In the genomic region with DNA sequence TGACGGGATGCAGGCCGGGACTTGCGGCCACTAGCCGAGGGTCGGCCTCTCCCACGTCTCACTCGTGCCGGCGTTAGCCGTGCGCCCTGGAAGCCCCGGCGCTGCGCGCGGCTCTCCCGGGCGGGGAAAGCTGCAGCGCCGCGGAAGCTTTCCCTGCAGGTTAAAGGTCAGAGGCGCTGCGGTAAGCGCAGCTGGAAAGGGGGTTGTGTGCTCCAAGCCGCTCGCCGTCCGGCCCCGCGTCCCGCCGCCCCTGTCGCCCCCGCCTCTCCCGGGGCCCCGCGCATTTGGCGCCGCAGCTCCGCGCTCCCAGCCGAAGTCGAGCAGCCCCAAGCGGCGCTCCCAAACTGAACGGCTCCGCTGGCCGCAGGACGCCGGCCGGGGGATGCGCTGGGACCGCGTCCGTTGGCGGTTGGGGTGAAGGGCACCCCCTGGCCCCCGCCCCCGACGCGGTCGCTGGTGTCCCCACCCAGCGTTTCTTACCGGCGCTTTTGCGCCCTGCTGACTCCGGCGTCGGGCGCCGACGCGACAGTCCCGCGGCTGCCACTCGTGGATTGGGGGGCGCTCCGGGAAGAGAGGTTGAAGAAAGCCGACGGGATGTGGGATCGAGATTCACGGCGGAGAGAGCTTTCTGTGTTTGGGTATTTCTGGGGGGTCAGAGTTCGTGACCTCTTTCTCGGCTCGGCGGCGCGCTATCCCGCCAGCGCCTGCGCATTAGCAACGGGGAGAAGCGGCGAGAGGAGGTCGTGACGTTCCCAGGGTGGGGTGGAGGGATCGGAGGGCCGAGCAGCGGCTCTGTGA, we compare ENCODE assay signal across 8 cellular contexts. TPM values are rescaled to one million over a fixed set of nuclear protein-coding genes. Genes with fewer than 3 reads are reported as not detected.
DNase-seq lines count a peak whose midpoint lies in the region; FAIRE-seq and TF ChIP-seq lines count a peak whose summit lies in the region.

A gene (minus strand): TSS at position 719 of the 798 bp plus-strand sequence. CDS start 6,234 bp downstream, outside the sequence.

- peaks cover 12 to 29% (median 24%) of the 10 kb centered on the region in 4 donors for H3K4me1 ChIP-seq in stomach

- peak; percentile 88 for FAIRE-seq in H54 (lab: Jason Lieb, UNC)

- TF ChIP-seq EP300 in stomach (IDR thresholded peaks at IDR 0.05) = no peak

- peak within 1 kb of the TSS; percentile 78 to 100 (median 95) for H3K4me3 ChIP-seq in stomach

- H3K27me3 ChIP-seq in stomach = no peaks in the 10 kb centered on the region

- TF ChIP-seq CTCF in nephron progenitor cell (IDR thresholded peaks at IDR 0.05) (no peak), stomach (IDR thresholded peaks at IDR 0.05) (peak in 2 of 7 experiments; percentile 72 to 75)

- H3K4me3 Mint-ChIP-seq in nephron progenitor cell = peak within 1 kb of the TSS; percentile 98

- no peaks in the 10 kb centered on the region for H3K27me3 Mint-ChIP-seq in nephron progenitor cell (ENCODE audit: low read depth, poor library complexity)

- H3K4me1 Mint-ChIP-seq in nephron progenitor cell = peaks cover 24% of the 10 kb centered on the region

- 0% methylated on average over 34 to 99 of the region's 99 CpGs for WGBS in stomach, 5 donors

- DNase-seq in EH (ENCODE audit: low read depth) = peak; percentile 92
- peak; percentile 96 for DNase-seq in H54 (ENCODE audit: insufficient read length, low spot score)
- DNase-seq in M059J (ENCODE audit: low read depth) = peak; percentile 91
- DNase-seq in SHP77 treated with DMSO at 0.1 percent for 48 hours (lab: John Stamatoyannopoulos, UW) = peak; percentile 79
- peak; percentile 96 for DNase-seq in activated effector memory CD4-positive, alpha-beta T cell treated with anti-CD3 and anti-CD28 coated beads, Interleukin-2, amount 50 U/mL, for 16 hours
- DNase-seq in fibroblast of the conjunctiva (ENCODE audit: low read depth) = peak; percentile 90
- DNase-seq in nephron progenitor cell = peak; percentile 91
- DNase-seq in stomach = peak; percentile 88

- peaks cover 13% of the 10 kb centered on the region for H3K36me3 Mint-ChIP-seq in nephron progenitor cell (ENCODE audit: low read depth)

- TF ChIP-seq POLR2A in H54 (IDR thresholded peaks at IDR 0.05; ENCODE audit: low read depth, low read length) = peak; percentile 42; the same call in 1 of the 2 replicates
- TF ChIP-seq POLR2A in stomach (IDR thresholded peaks at IDR 0.05) = no peak

- H3K36me3 ChIP-seq in stomach = peaks cover 0 to 4% (median 0%) of the 10 kb centered on the region in 4 donors

- no peaks in the 10 kb centered on the region for H3K9me3 Mint-ChIP-seq in nephron progenitor cell

- peak within 1 kb of the TSS; percentile 73 to 93 (median 89) for H3K27ac ChIP-seq in stomach

- intact Hi-C loops in stomach (cut with DNase I; ENCODE audit: low total_unique reads) = no loop called here

- no peaks in the 10 kb centered on the region for H3K9me3 ChIP-seq in stomach

- peak within 1 kb of the TSS; percentile 99 for H3K27ac Mint-ChIP-seq in nephron progenitor cell

RNA-seq across cellular contexts. Expression of the gene that starts here (rescaled TPM):
- total RNA-seq in M059J (2014; rRNA removed; shearing (Covaris generic)) = 26.3 and 63.3 TPM in 2 replicates
- total RNA-seq in stomach = 10 to 100 TPM; 29.5 to 76.4 (median 45.5) TPM
- polyA plus RNA-seq in stomach = 10 to 100 TPM in 2 of 3 donors, 1 to 10 TPM in 1; 8.7 to 21.0 (median 15.3) TPM

Comparison
In these comparisons a context has a peak if more than half of its experiments do, and no peak if none do; other contexts are left out.
1. Peak in every context shown above with its lines: DNase-seq, H3K4me3 ChIP-seq and H3K27ac ChIP-seq.